1 cellular context compared by ENCODE assay signal in the genomic region with DNA sequence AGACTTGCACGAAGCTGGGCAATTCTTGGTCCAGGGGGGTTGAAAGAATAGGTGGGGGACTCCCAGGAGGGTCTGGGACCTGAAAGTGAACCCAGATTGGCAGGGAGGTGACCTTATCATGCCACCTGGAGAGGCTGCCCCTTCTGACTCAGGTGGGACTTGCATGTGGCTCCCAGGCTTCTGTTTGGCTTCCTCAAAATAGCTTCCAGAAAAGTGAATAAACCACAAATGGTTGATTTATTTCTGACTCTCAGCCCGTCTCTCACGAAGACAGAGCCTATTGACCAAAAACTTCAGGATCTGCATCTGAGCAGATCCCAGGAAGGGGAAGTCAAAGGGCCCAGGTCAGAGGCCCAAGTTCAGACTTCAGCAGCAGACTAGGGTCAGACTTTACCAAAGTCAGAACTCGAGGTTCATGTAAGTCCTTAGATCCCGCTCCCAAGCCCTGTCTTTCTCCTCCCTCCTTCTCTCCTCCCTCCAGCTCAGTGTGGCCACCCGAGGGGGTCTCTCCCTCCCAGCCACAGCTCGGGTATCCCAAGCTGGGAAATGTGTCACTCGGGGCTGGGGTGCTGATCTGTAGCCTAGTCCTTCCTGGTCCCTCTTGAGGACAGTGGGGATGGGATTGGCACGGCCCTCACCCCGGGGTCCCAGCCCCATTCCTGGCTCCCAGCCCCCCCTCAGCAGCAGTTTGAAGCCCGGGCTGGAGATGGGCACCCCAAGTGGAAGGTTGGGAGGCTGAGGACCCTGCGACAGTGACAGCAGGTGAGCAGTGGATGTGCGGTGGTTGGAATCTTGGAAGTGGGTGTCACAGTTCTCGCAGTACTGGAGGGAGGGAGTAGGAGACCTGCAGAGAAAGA.
TF ChIP-seq lines count a peak whose summit lies in the region.

No MANE protein-coding gene starts in this region.

TF ChIP-seq in K562, 482 proteins besides CTCF, POLR2A, EP300 and RAD21 (continued from another document):
- TF ChIP-seq, protein P1, sequence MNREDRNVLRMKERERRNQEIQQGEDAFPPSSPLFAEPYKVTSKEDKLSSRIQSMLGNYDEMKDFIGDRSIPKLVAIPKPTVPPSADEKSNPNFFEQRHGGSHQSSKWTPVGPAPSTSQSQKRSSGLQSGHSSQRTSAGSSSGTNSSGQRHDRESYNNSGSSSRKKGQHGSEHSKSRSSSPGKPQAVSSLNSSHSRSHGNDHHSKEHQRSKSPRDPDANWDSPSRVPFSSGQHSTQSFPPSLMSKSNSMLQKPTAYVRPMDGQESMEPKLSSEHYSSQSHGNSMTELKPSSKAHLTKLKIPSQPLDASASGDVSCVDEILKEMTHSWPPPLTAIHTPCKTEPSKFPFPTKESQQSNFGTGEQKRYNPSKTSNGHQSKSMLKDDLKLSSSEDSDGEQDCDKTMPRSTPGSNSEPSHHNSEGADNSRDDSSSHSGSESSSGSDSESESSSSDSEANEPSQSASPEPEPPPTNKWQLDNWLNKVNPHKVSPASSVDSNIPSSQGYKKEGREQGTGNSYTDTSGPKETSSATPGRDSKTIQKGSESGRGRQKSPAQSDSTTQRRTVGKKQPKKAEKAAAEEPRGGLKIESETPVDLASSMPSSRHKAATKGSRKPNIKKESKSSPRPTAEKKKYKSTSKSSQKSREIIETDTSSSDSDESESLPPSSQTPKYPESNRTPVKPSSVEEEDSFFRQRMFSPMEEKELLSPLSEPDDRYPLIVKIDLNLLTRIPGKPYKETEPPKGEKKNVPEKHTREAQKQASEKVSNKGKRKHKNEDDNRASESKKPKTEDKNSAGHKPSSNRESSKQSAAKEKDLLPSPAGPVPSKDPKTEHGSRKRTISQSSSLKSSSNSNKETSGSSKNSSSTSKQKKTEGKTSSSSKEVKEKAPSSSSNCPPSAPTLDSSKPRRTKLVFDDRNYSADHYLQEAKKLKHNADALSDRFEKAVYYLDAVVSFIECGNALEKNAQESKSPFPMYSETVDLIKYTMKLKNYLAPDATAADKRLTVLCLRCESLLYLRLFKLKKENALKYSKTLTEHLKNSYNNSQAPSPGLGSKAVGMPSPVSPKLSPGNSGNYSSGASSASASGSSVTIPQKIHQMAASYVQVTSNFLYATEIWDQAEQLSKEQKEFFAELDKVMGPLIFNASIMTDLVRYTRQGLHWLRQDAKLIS (CRISPR knock-in tag; IDR thresholded peaks at IDR 0.05): no peak
- TF ChIP-seq MCM7 (IDR thresholded peaks at IDR 0.05): no peak
- 0 out of 2 replicates have a peak, but pooled peaks have one; percentile 46 for TF ChIP-seq ZNF232 (CRISPR knock-in tag; IDR thresholded peaks at IDR 0.05)
- TF ChIP-seq CTBP1 (IDR thresholded peaks at IDR 0.05; ENCODE audit: borderline replicate concordance): no peak
- no peak for TF ChIP-seq ZNF316 (IDR thresholded peaks at IDR 0.05)
- TF ChIP-seq, protein P2, sequence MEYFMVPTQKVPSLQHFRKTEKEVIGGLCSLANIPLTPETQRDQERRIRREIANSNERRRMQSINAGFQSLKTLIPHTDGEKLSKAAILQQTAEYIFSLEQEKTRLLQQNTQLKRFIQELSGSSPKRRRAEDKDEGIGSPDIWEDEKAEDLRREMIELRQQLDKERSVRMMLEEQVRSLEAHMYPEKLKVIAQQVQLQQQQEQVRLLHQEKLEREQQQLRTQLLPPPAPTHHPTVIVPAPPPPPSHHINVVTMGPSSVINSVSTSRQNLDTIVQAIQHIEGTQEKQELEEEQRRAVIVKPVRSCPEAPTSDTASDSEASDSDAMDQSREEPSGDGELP (CRISPR knock-in tag; IDR thresholded peaks at IDR 0.05; ENCODE audit: borderline replicate concordance): no peak
- TF ChIP-seq TOE1 (IDR thresholded peaks at IDR 0.05; ENCODE audit: borderline replicate concordance): no peak
- no peak for TF ChIP-seq TOE1 (CRISPR knock-in tag; IDR thresholded peaks at IDR 0.05; ENCODE audit: borderline replicate concordance, low read depth)
- no peak for TF ChIP-seq TCF7L2 (IDR thresholded peaks at IDR 0.05; ENCODE audit: low read depth, low read length)
- no peak for TF ChIP-seq PTBP1 (IDR thresholded peaks at IDR 0.05; ENCODE audit: low read depth, low read length)
- no peak for TF ChIP-seq PYGO2 (tag; IDR thresholded peaks at IDR 0.05)
- no peak for TF ChIP-seq PHTF2 (CRISPR knock-in tag; IDR thresholded peaks at IDR 0.05)
- no peak for TF ChIP-seq RBM15 (IDR thresholded peaks at IDR 0.05; ENCODE audit: insufficient read depth, low read length)
- TF ChIP-seq ZC3H8 (IDR thresholded peaks at IDR 0.05): no peak
- no peak for TF ChIP-seq L3MBTL2 (IDR thresholded peaks at IDR 0.05)
- TF ChIP-seq ZNF695 (CRISPR knock-in tag; IDR thresholded peaks at IDR 0.05): no peak
- TF ChIP-seq TEAD1 (CRISPR knock-in tag; IDR thresholded peaks at IDR 0.05): no peak
- TF ChIP-seq SMARCE1 (IDR thresholded peaks at IDR 0.05): no peak
